In the genomic region with DNA sequence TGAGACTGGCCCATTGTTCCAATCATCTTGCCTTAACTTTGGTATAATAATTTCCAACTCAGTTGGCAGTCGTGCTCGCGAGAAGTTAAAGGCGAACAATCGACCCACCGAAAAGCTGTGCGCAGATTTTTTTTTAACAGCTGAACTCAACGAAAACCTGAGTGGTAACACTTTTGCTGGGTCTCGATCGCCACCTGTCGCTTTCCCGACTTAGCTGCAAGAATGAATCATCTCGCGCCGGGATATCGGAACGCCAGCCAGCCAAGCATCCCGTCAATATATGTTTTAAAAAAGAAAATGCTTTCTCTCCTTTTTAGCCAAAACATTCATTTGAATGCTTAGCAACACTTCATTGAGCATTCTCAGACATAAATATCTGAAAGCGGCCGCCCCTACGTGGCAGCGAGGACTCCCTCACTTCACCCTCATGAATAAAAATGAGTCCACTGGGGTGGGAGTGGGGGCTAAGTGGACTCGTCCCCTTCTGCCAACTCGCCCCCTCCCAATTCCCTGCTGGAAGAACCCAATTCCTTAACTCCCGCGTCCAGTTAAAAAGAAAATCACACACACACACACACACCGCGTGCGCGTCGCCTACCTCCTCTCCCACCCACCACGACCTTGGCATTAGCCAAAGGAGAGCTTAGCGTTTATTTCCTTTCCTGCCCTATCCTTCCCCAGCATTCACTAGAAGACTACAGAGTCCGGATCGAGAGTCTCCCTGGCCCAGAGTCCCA, we compare ENCODE assay signal across 8 cellular contexts. TPM values are rescaled to one million over a fixed set of nuclear protein-coding genes. Genes with fewer than 3 reads are reported as not detected.
DNase-seq lines count a peak whose midpoint lies in the region; ATAC-seq and TF ChIP-seq lines count a peak whose summit lies in the region.

No MANE protein-coding gene starts in this region.

- no peaks in the 10 kb centered on the region for H3F3A ChIP-seq in neural cell (ENCODE audit: insufficient read depth, low read length, poor library complexity, severe bottlenecking)

- no peak overlapping the region for H2AFZ ChIP-seq in neural cell (ENCODE audit: low read depth, low read length)

- peak; percentile 42 for DNase-seq in GOT3 (lab: John Stamatoyannopoulos, UW)
- DNase-seq in NCI-H524 (lab: John Stamatoyannopoulos, UW), result peak; percentile 61 to 82
- DNase-seq in glomerular visceral epithelial cell (ENCODE audit: extremely low spot score), result peak; percentile 85

- peaks cover 62% of the 10 kb centered on the region for H3K27me3 Mint-ChIP-seq in activated naive CD4-positive, alpha-beta T cell treated with anti-CD3 and anti-CD28 coated beads, Interleukin-2, amount 50 U/mL, for 24 hours

- ATAC-seq in HG02759 (IDR thresholded peaks at IDR 0.05; ENCODE audit: unreplicated experiment) (no peak), HG02870 (IDR thresholded peaks at IDR 0.05; ENCODE audit: unreplicated experiment) (no peak)

- H3K4me3 ChIP-seq in neural cell (ENCODE audit: low read length), result peak overlapping the region; percentile 69

- no peaks in the 10 kb centered on the region for H3K9me3 Mint-ChIP-seq in activated naive CD4-positive, alpha-beta T cell treated with anti-CD3 and anti-CD28 coated beads, Interleukin-2, amount 50 U/mL, for 24 hours

- no peaks in the 10 kb centered on the region for H3K36me3 ChIP-seq in neural cell (ENCODE audit: insufficient read depth, low read length)

- no peak for TF ChIP-seq EP300 in neural cell (conservative IDR thresholded peaks at IDR 0.05; ENCODE audit: poor library complexity, severe bottlenecking)

- H3K4me1 Mint-ChIP-seq in activated naive CD4-positive, alpha-beta T cell treated with anti-CD3 and anti-CD28 coated beads, Interleukin-2, amount 50 U/mL, for 24 hours, result peaks cover 61% of the 10 kb centered on the region

- peak overlapping the region; percentile 24 for H3K9ac ChIP-seq in neural cell (ENCODE audit: low read length)

- H3K4me3 Mint-ChIP-seq in activated naive CD4-positive, alpha-beta T cell treated with anti-CD3 and anti-CD28 coated beads, Interleukin-2, amount 50 U/mL, for 24 hours, result peak overlapping the region; percentile 77

- peaks cover 90% of the 10 kb centered on the region for H3K27me3 ChIP-seq in neural cell (ENCODE audit: insufficient read depth, low read depth, low read length)

- H3K27ac ChIP-seq in C4-2B (no peak overlapping the region), neural cell (ENCODE audit: low read length) (no peak overlapping the region)

- peak; percentile 95 for TF ChIP-seq RAD21 in neural cell (conservative IDR thresholded peaks at IDR 0.05)

- no peaks in the 10 kb centered on the region for H4K20me1 ChIP-seq in neural cell (ENCODE audit: insufficient read depth)

- H3K4me2 ChIP-seq in neural cell (ENCODE audit: low read length), result peak overlapping the region; percentile 98

- no peaks in the 10 kb centered on the region for H3K9me2 ChIP-seq in neural cell (ENCODE audit: insufficient read depth, low read length)

- H3K9me3 ChIP-seq in neural cell (ENCODE audit: low read length), result no peaks in the 10 kb centered on the region

- no peaks in the 10 kb centered on the region for H3K36me3 Mint-ChIP-seq in activated naive CD4-positive, alpha-beta T cell treated with anti-CD3 and anti-CD28 coated beads, Interleukin-2, amount 50 U/mL, for 24 hours

- H3K27ac Mint-ChIP-seq in activated naive CD4-positive, alpha-beta T cell treated with anti-CD3 and anti-CD28 coated beads, Interleukin-2, amount 50 U/mL, for 24 hours, result no peak overlapping the region

- no peaks in the 10 kb centered on the region for H3K79me2 ChIP-seq in neural cell (replicated peaks; ENCODE audit: insufficient read depth, low read length)

- TF ChIP-seq CTCF in C4-2B (conservative IDR thresholded peaks at IDR 0.05) (peak; percentile 81), neural cell (IDR thresholded peaks at IDR 0.05; ENCODE audit: poor library complexity, severe bottlenecking) (peak; percentile 90)

TF ChIP-seq in neural cell, 6 proteins besides CTCF, POLR2A, EP300 and RAD21:
- TF ChIP-seq POLR2AphosphoS5 (IDR thresholded peaks at IDR 0.05), result no peak
- TF ChIP-seq SMC3 (conservative IDR thresholded peaks at IDR 0.05; ENCODE audit: poor library complexity), result peak; percentile 97
- TF ChIP-seq, protein P1, sequence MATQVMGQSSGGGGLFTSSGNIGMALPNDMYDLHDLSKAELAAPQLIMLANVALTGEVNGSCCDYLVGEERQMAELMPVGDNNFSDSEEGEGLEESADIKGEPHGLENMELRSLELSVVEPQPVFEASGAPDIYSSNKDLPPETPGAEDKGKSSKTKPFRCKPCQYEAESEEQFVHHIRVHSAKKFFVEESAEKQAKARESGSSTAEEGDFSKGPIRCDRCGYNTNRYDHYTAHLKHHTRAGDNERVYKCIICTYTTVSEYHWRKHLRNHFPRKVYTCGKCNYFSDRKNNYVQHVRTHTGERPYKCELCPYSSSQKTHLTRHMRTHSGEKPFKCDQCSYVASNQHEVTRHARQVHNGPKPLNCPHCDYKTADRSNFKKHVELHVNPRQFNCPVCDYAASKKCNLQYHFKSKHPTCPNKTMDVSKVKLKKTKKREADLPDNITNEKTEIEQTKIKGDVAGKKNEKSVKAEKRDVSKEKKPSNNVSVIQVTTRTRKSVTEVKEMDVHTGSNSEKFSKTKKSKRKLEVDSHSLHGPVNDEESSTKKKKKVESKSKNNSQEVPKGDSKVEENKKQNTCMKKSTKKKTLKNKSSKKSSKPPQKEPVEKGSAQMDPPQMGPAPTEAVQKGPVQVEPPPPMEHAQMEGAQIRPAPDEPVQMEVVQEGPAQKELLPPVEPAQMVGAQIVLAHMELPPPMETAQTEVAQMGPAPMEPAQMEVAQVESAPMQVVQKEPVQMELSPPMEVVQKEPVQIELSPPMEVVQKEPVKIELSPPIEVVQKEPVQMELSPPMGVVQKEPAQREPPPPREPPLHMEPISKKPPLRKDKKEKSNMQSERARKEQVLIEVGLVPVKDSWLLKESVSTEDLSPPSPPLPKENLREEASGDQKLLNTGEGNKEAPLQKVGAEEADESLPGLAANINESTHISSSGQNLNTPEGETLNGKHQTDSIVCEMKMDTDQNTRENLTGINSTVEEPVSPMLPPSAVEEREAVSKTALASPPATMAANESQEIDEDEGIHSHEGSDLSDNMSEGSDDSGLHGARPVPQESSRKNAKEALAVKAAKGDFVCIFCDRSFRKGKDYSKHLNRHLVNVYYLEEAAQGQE (IDR thresholded peaks at IDR 0.05; ENCODE audit: borderline replicate concordance), result no peak

RNA-seq across cellular contexts. Expression of a gene that starts 1.5 kb away (rescaled TPM):
- 0.63 and 1.0 TPM in 2 replicates for polyA plus RNA-seq in neural cell
- 0.73 and 1.6 TPM in 2 replicates for polyA minus RNA-seq in neural cell

RNA-seq across cellular contexts. Expression of a gene that starts 39.2 kb away (rescaled TPM):
- polyA plus RNA-seq in neural cell, result 1,352 and 2,909 TPM in 2 replicates
- 106 and 159 TPM in 2 replicates for polyA minus RNA-seq in neural cell
